ENCODE assay signal across 16 cellular contexts in genomic region chr3:11371758-11372157, GRCh38.
"Had no signal": no experiment of that assay in that cellular context is flagged by ENCODE, and none has a peak within 500 bp of the region (broad histone marks: within the 10 kb centered on the region; RNA-seq: fewer than 3 reads in every experiment).

No MANE protein-coding gene starts in this region.

- H3K36me3 ChIP-seq: ovary had no signal

- H3K4me3 Mint-ChIP-seq: activated CD4-positive, alpha-beta memory T cell treated with anti-CD3 and anti-CD28 coated beads for 36 hours; activated CD4-positive, alpha-beta T cell treated with anti-CD3 and anti-CD28 coated beads for 36 hours; effector memory CD8-positive, alpha-beta T cell; immature natural killer cell; memory B cell; WTC11 had no signal

- DNase-seq: activated CD4-positive, alpha-beta memory T cell treated with anti-CD3 and anti-CD28 coated beads for 36 hours; activated CD4-positive, alpha-beta T cell treated with anti-CD3 and anti-CD28 coated beads for 36 hours; activated naive CD4-positive, alpha-beta T cell; effector memory CD8-positive, alpha-beta T cell; esophagus squamous epithelium; heart right ventricle; immature natural killer cell; psoas muscle; stimulated activated CD4-positive, alpha-beta T cell treated with anti-CD3 and anti-CD28 coated beads, Interleukin-2, amount 100 ng/mL, for 24 hours; stimulated activated naive CD4-positive, alpha-beta T cell treated with Interleukin-2 at 50 U/mL for 16 hours; tibial artery had no signal

- H3K4me1 Mint-ChIP-seq: immature natural killer cell, memory B cell had no signal

- H3K27ac Mint-ChIP-seq: activated CD4-positive, alpha-beta memory T cell treated with anti-CD3 and anti-CD28 coated beads for 36 hours; activated CD4-positive, alpha-beta T cell treated with anti-CD3 and anti-CD28 coated beads for 36 hours; effector memory CD8-positive, alpha-beta T cell had no signal

- H3K27me3 Mint-ChIP-seq: activated CD4-positive, alpha-beta memory T cell treated with anti-CD3 and anti-CD28 coated beads for 36 hours; activated CD4-positive, alpha-beta T cell treated with anti-CD3 and anti-CD28 coated beads for 36 hours; effector memory CD8-positive, alpha-beta T cell; memory B cell had no signal

- H3K27ac ChIP-seq: body of pancreas, esophagus squamous epithelium, heart right ventricle, ovary, psoas muscle, tibial artery had no signal

- H3K9me3 ChIP-seq: body of pancreas, esophagus squamous epithelium, heart right ventricle, ovary, psoas muscle, tibial artery had no signal

- H3K27me3 ChIP-seq: body of pancreas, esophagus squamous epithelium, heart right ventricle, ovary, tibial artery had no signal

- H3K9me3 Mint-ChIP-seq: activated CD4-positive, alpha-beta memory T cell treated with anti-CD3 and anti-CD28 coated beads for 36 hours; effector memory CD8-positive, alpha-beta T cell; immature natural killer cell; memory B cell had no signal

- H3K4me1 ChIP-seq: body of pancreas had no signal

- ATAC-seq: activated CD4-positive, alpha-beta T cell treated with anti-CD3 and anti-CD28 coated beads for 36 hours; body of pancreas; effector memory CD8-positive, alpha-beta T cell; heart right ventricle; psoas muscle; right cardiac atrium; WTC11 had no signal

- H3K4me3 ChIP-seq: body of pancreas, esophagus squamous epithelium, heart right ventricle, ovary, psoas muscle, tibial artery had no signal
